16 cellular contexts compared by ENCODE assay signal in genomic region chr1:92503926-92504750, GRCh38. TPM values are rescaled to one million over a fixed set of nuclear protein-coding genes. Genes with fewer than 3 reads are reported as not detected.
A peak's percentile ranks its signal among the peaks of the same experiment; 100 is the strongest.
DNase-seq lines count a peak whose midpoint lies in the region; ATAC-seq and FAIRE-seq lines count a peak whose summit lies in the region.
"Had no signal": no experiment of that assay in that cellular context is flagged by ENCODE, and none has a peak within 500 bp of the region (broad histone marks: within the 10 kb centered on the region; RNA-seq: fewer than 3 reads in every experiment).

No MANE protein-coding gene starts in this region.

- FAIRE-seq in urothelium cell line (lab: Jason Lieb, UNC) = no peak
- FAIRE-seq: frontal cortex had no signal

- no peaks in the 10 kb centered on the region for H3K9me3 Mint-ChIP-seq in activated CD4-positive, alpha-beta T cell treated with anti-CD3 and anti-CD28 coated beads for 36 hours (ENCODE audit: low read depth)
- H3K9me3 Mint-ChIP-seq in activated T-helper 1 cell treated with anti-CD3 and anti-CD28 coated beads, Interleukin-12 subunit alpha, Interleukin-12 subunit beta, Interleukin-2, Interleukin-4 antibody, amounts not matched to agents 30 ng/mL and 10 ng/mL and 1 ng/mL, durations not matched to agents 14 hours and 24 hours and 36 hours = peaks cover 6% of the 10 kb centered on the region
- H3K9me3 Mint-ChIP-seq in naive thymus-derived CD4-positive, alpha-beta T cell = no peaks in the 10 kb centered on the region
- H3K9me3 Mint-ChIP-seq: nephron had no signal

- peaks cover 12% of the 10 kb centered on the region for H3K36me3 Mint-ChIP-seq in activated CD4-positive, alpha-beta T cell treated with anti-CD3 and anti-CD28 coated beads for 36 hours (ENCODE audit: low read depth)
- H3K36me3 Mint-ChIP-seq in activated T-helper 1 cell treated with anti-CD3 and anti-CD28 coated beads, Interleukin-12 subunit alpha, Interleukin-12 subunit beta, Interleukin-2, Interleukin-4 antibody, amounts not matched to agents 30 ng/mL and 10 ng/mL and 1 ng/mL, durations not matched to agents 14 hours and 24 hours and 36 hours (ENCODE audit: low read depth) = peaks cover 6% of the 10 kb centered on the region
- H3K36me3 Mint-ChIP-seq in naive thymus-derived CD4-positive, alpha-beta T cell = peaks cover 0 to 5% (median 0%) of the 10 kb centered on the region in 5 donors

- no peaks in the 10 kb centered on the region for H3K4me1 ChIP-seq in naive thymus-derived CD4-positive, alpha-beta T cell (ENCODE audit: control insufficient read depth in 2 of 2, insufficient read depth in 2 of 2, low read length in 2 of 2)
- H3K4me1 ChIP-seq: lower lobe of right lung, tibial artery had no signal

- CTCF ChIA-PET in activated CD4-positive, alpha-beta T cell treated with anti-CD3 and anti-CD28 coated beads for 36 hours (lab: Charles Lee) = interaction anchor here (0.6 to 0.9 kb wide), 5 partner anchors 12 to 935 kb away, joined by 3 to 6 read pairs (median 3); no protein-coding TSS in a partner anchor
- CTCF ChIA-PET in naive thymus-derived CD4-positive, alpha-beta T cell (lab: Charles Lee) = no interaction called here

- H3K27ac Mint-ChIP-seq in activated CD4-positive, alpha-beta T cell treated with anti-CD3 and anti-CD28 coated beads for 36 hours = peak overlapping the region; percentile 60
- H3K27ac Mint-ChIP-seq in activated T-helper 1 cell treated with anti-CD3 and anti-CD28 coated beads, Interleukin-12 subunit alpha, Interleukin-12 subunit beta, Interleukin-2, Interleukin-4 antibody, amounts not matched to agents 30 ng/mL and 10 ng/mL and 1 ng/mL, durations not matched to agents 14 hours and 24 hours and 36 hours = peak overlapping the region; percentile 36
- peak overlapping the region in 7 of 9 donors; percentile 5 to 68 (median 43) for H3K27ac Mint-ChIP-seq in naive thymus-derived CD4-positive, alpha-beta T cell
- H3K27ac Mint-ChIP-seq: nephron had no signal

- H3K36me3 ChIP-seq in naive thymus-derived CD4-positive, alpha-beta T cell (ENCODE audit: control insufficient read depth in 2 of 3, insufficient read depth in 3 of 3, low read length in 3 of 3) = no peaks in the 10 kb centered on the region
- H3K36me3 ChIP-seq: lower lobe of right lung had no signal

- no peaks in the 10 kb centered on the region for H3K27me3 ChIP-seq in naive thymus-derived CD4-positive, alpha-beta T cell (ENCODE audit: control insufficient read depth in 2 of 2, insufficient read depth in 2 of 2, low read length in 2 of 2)
- H3K27me3 ChIP-seq: tibial artery had no signal

- H3K27me3 Mint-ChIP-seq in activated CD4-positive, alpha-beta T cell treated with anti-CD3 and anti-CD28 coated beads for 36 hours = no peaks in the 10 kb centered on the region
- no peaks in the 10 kb centered on the region for H3K27me3 Mint-ChIP-seq in activated T-helper 1 cell treated with anti-CD3 and anti-CD28 coated beads, Interleukin-12 subunit alpha, Interleukin-12 subunit beta, Interleukin-2, Interleukin-4 antibody, amounts not matched to agents 30 ng/mL and 10 ng/mL and 1 ng/mL, durations not matched to agents 14 hours and 24 hours and 36 hours (ENCODE audit: insufficient read depth)
- H3K27me3 Mint-ChIP-seq in naive thymus-derived CD4-positive, alpha-beta T cell = no peaks in the 10 kb centered on the region

- no peaks in the 10 kb centered on the region for H3K9me3 ChIP-seq in naive thymus-derived CD4-positive, alpha-beta T cell (ENCODE audit: control insufficient read depth in 2 of 3, low read length in 3 of 3)
- H3K9me3 ChIP-seq: lower lobe of right lung, SK-N-SH, tibial artery had no signal

- H3K4me3 ChIP-seq in naive thymus-derived CD4-positive, alpha-beta T cell (ENCODE audit: low read length) = no peak overlapping the region
- H3K4me3 ChIP-seq: lower lobe of right lung, tibial artery had no signal

- H3K27ac ChIP-seq in naive thymus-derived CD4-positive, alpha-beta T cell (ENCODE audit: low read depth, low read length) = no peak overlapping the region
- H3K27ac ChIP-seq: lower lobe of right lung, tibial artery had no signal

- H3K4me3 Mint-ChIP-seq in activated CD4-positive, alpha-beta T cell treated with anti-CD3 and anti-CD28 coated beads for 36 hours = no peak overlapping the region
- H3K4me3 Mint-ChIP-seq in activated T-helper 1 cell treated with anti-CD3 and anti-CD28 coated beads, Interleukin-12 subunit alpha, Interleukin-12 subunit beta, Interleukin-2, Interleukin-4 antibody, amounts not matched to agents 30 ng/mL and 10 ng/mL and 1 ng/mL, durations not matched to agents 14 hours and 24 hours and 36 hours = no peak overlapping the region
- peak overlapping the region in 1 of 10 donors; percentile 29 for H3K4me3 Mint-ChIP-seq in naive thymus-derived CD4-positive, alpha-beta T cell
- H3K4me3 Mint-ChIP-seq: nephron had no signal

- intact Hi-C loops in activated CD4-positive, alpha-beta T cell treated with anti-CD3 and anti-CD28 coated beads for 36 hours (cut with DNase I, micrococcal nuclease) = loop anchor here (1.0 to 5.0 kb wide), 4 partner anchors 15 to 33 kb away; partner anchors contain the start of gene GFI1 (in 1 of the 2)
- intact Hi-C loops in activated T-helper 1 cell treated with anti-CD3 and anti-CD28 coated beads, Interleukin-12 subunit alpha, Interleukin-12 subunit beta, Interleukin-2, Interleukin-4 antibody, amounts not matched to agents 30 ng/mL and 10 ng/mL and 1 ng/mL, durations not matched to agents 14 hours and 24 hours and 36 hours (cut with micrococcal nuclease) = loop anchor here (2.0 kb wide), 1 partner anchor 33 kb away; no protein-coding TSS in a partner anchor
- intact Hi-C loops in naive thymus-derived CD4-positive, alpha-beta T cell (cut with micrococcal nuclease) = loop anchor here (2.0 kb wide), 2 partner anchors 15 to 33 kb away; no protein-coding TSS in a partner anchor

- ATAC-seq in activated CD4-positive, alpha-beta T cell treated with anti-CD3 and anti-CD28 coated beads for 36 hours = peak; percentile 38
- peak; percentile 34 for ATAC-seq in GM21737 (IDR thresholded peaks at IDR 0.05; ENCODE audit: unreplicated experiment)
- peak; percentile 14 for ATAC-seq in naive thymus-derived CD4-positive, alpha-beta T cell

- DNase-seq in activated CD4-positive, alpha-beta T cell treated with anti-CD3 and anti-CD28 coated beads for 36 hours = no peak
- DNase-seq in activated CD4-positive, alpha-beta T cell treated with anti-CD3 and anti-CD28 coated beads for 1 hour = no peak
- no peak for DNase-seq in activated T-helper 1 cell treated with anti-CD3 and anti-CD28 coated beads, Interleukin-12 subunit alpha, Interleukin-12 subunit beta, Interleukin-2, Interleukin-4 antibody, amounts not matched to agents 30 ng/mL and 10 ng/mL and 1 ng/mL, durations not matched to agents 14 hours and 24 hours and 36 hours (ENCODE audit: low spot score)
- DNase-seq in naive thymus-derived CD4-positive, alpha-beta T cell = no peak
- no peak for DNase-seq in HUDEP-2 (lab: John Stamatoyannopoulos, UW; ENCODE audit: unreplicated experiment in 76 of 76)
- DNase-seq in urothelium cell line (ENCODE audit: low spot score) = no peak
- DNase-seq in HuH-7.5 (ENCODE audit: low spot score) = no peak
- DNase-seq: lower lobe of right lung, NCI-H1417, NCI-H345, OCI-M1, SK-N-SH, tibial artery had no signal

- peaks cover 40% of the 10 kb centered on the region for H3K4me1 Mint-ChIP-seq in activated CD4-positive, alpha-beta T cell treated with anti-CD3 and anti-CD28 coated beads for 36 hours
- peaks cover 51% of the 10 kb centered on the region for H3K4me1 Mint-ChIP-seq in activated T-helper 1 cell treated with anti-CD3 and anti-CD28 coated beads, Interleukin-12 subunit alpha, Interleukin-12 subunit beta, Interleukin-2, Interleukin-4 antibody, amounts not matched to agents 30 ng/mL and 10 ng/mL and 1 ng/mL, durations not matched to agents 14 hours and 24 hours and 36 hours (ENCODE audit: low read depth)
- peaks cover 11 to 38% (median 21%) of the 10 kb centered on the region in 7 donors for H3K4me1 Mint-ChIP-seq in naive thymus-derived CD4-positive, alpha-beta T cell
- H3K4me1 Mint-ChIP-seq: nephron had no signal

- POLR2A ChIA-PET in activated CD4-positive, alpha-beta T cell treated with anti-CD3 and anti-CD28 coated beads for 36 hours (lab: Charles Lee) = interaction anchor here (0.7 kb wide), 1 partner anchor 11 kb away, joined by 3 read pairs; no protein-coding TSS in a partner anchor
- POLR2A ChIA-PET in naive thymus-derived CD4-positive, alpha-beta T cell (lab: Charles Lee) = interaction anchor here (0.7 kb wide), 1 partner anchor 203 kb away, joined by 3 read pairs; no protein-coding TSS in a partner anchor

RNA-seq across cellular contexts. Expression of gene GFI1, which starts 17.4 kb away (rescaled TPM):
- 10 to 100 TPM; 47.7 to 53.7 TPM for total RNA-seq in activated CD4-positive, alpha-beta T cell treated with anti-CD3 and anti-CD28 coated beads for 36 hours
- total RNA-seq in activated T-helper 1 cell treated with anti-CD3 and anti-CD28 coated beads, Interleukin-12 subunit alpha, Interleukin-12 subunit beta, Interleukin-2, Interleukin-4 antibody, amounts not matched to agents 30 ng/mL and 10 ng/mL and 1 ng/mL, durations not matched to agents 14 hours and 24 hours and 36 hours = 95.7 and 103 TPM in 2 replicates
- 10 to 100 TPM; 11.5 to 78.8 (median 29.9) TPM for total RNA-seq in naive thymus-derived CD4-positive, alpha-beta T cell
- polyA plus RNA-seq in naive thymus-derived CD4-positive, alpha-beta T cell = 1 to 10 TPM; 3.3 to 7.9 TPM
- total RNA-seq: frontal cortex had no signal
